ENCODE assay signal across 1 cellular context in genomic region chr20:49545572-49545971, GRCh38.
TF ChIP-seq lines count a peak whose summit lies in the region.

No MANE protein-coding gene starts in this region.

TF ChIP-seq in H1, 55 proteins besides CTCF, POLR2A, EP300 and RAD21:
- no peak for TF ChIP-seq SIRT6 (IDR thresholded peaks at IDR 0.05; ENCODE audit: low read length)
- TF ChIP-seq RXRA (IDR thresholded peaks at IDR 0.05; ENCODE audit: insufficient read depth, low read depth, low read length): no peak
- no peak for TF ChIP-seq USF2 (IDR thresholded peaks at IDR 0.05; ENCODE audit: low read length)
- TF ChIP-seq CHD1 (IDR thresholded peaks at IDR 0.05; ENCODE audit: low read depth, low read length): no peak
- TF ChIP-seq BACH1 (IDR thresholded peaks at IDR 0.05; ENCODE audit: low read length): no peak
- no peak for TF ChIP-seq SAP30 (IDR thresholded peaks at IDR 0.05; ENCODE audit: insufficient read depth, insufficient replicate concordance, low read length)
- TF ChIP-seq GABPA (IDR thresholded peaks at IDR 0.05; ENCODE audit: borderline replicate concordance, insufficient read depth, low read length): no peak
- TF ChIP-seq EGR1 (IDR thresholded peaks at IDR 0.05; ENCODE audit: borderline replicate concordance, low read depth, low read length): no peak
- no peak for TF ChIP-seq CBX5 (IDR thresholded peaks at IDR 0.05; ENCODE audit: low read depth, low read length)
- TF ChIP-seq FOSL1 (IDR thresholded peaks at IDR 0.05; ENCODE audit: insufficient read depth, low read depth, low read length): no peak
- no peak for TF ChIP-seq POU5F1 (IDR thresholded peaks at IDR 0.05; ENCODE audit: low read depth, low read length)
- no peak for TF ChIP-seq KDM5A (IDR thresholded peaks at IDR 0.05; ENCODE audit: low read length)
- TF ChIP-seq CBX8 (IDR thresholded peaks at IDR 0.05; ENCODE audit: borderline replicate concordance, low read depth, low read length): no peak
- no peak for TF ChIP-seq BRCA1 (IDR thresholded peaks at IDR 0.05; ENCODE audit: low read depth, low read length)
- TF ChIP-seq RNF2 (IDR thresholded peaks at IDR 0.05; ENCODE audit: borderline replicate concordance, low read depth, low read length, missing control alignments, poor library complexity, severe bottlenecking): no peak
TF ChIP-seq in H1: peak in this region for 0.
